ENCODE assay signal across 7 cellular contexts in genomic region chr11:47177846-47178245, GRCh38. TPM values are rescaled to one million over a fixed set of nuclear protein-coding genes. Genes with fewer than 3 reads are reported as not detected.
DNase-seq lines count a peak whose midpoint lies in the region; ATAC-seq and TF ChIP-seq lines count a peak whose summit lies in the region.

No MANE protein-coding gene starts in this region.

- intact Hi-C loops in body of pancreas (cut with DNase I), result loop anchor here (5.0 kb wide), 1 partner anchor 39 kb away; no protein-coding TSS in a partner anchor

- H3K27me3 ChIP-seq in MM.1S (replicated peaks; ENCODE audit: insufficient read depth, low read length) (no peaks in the 10 kb centered on the region), body of pancreas (no peaks in the 10 kb centered on the region), lung (ENCODE audit: control insufficient read depth, insufficient read depth) (no peaks in the 10 kb centered on the region), thymus (ENCODE audit: control insufficient read depth, insufficient read depth) (peaks cover 2% of the 10 kb centered on the region)

- peaks cover 7% of the 10 kb centered on the region; the same call in 1 of the 2 replicates for H3F3A ChIP-seq in MM.1S (ENCODE audit: insufficient read depth, low read length)

- H3K36me3 ChIP-seq in MM.1S (replicated peaks; ENCODE audit: insufficient read depth, low read length) (0 out of 2 replicates have a peak, but pooled peaks cover 4% of the 10 kb centered on the region), body of pancreas (replicated peaks in 1 of 2; ENCODE audit: insufficient read depth in 1 of 2, low read depth in 2 of 2) (peaks cover 0 to 5% of the 10 kb centered on the region in 2 donors), lung (ENCODE audit: control insufficient read depth in 2 of 2, insufficient read depth in 2 of 2, low read length in 2 of 2) (peaks cover 11 to 19% of the 10 kb centered on the region in 2 donors), thymus (ENCODE audit: control insufficient read depth, insufficient read depth) (peaks cover 19% of the 10 kb centered on the region)

- peak overlapping the region; percentile 95 for H3K9ac ChIP-seq in MM.1S (ENCODE audit: low read length)

- no peaks in the 10 kb centered on the region for H3K9me2 ChIP-seq in MM.1S (replicated peaks; ENCODE audit: insufficient read depth, low read length)

- peak overlapping the region; percentile 94 for H3K4me2 ChIP-seq in MM.1S (ENCODE audit: low read depth, low read length)

- TF ChIP-seq CTCF in MM.1S (IDR thresholded peaks at IDR 0.05; ENCODE audit: low read length) (no peak), body of pancreas (IDR thresholded peaks at IDR 0.05) (no peak), lung (IDR thresholded peaks at IDR 0.05; ENCODE audit: control extremely low read depth, extremely low read depth) (no peak)

- peaks cover 16% of the 10 kb centered on the region for H3K4me1 ChIP-seq in MM.1S (ENCODE audit: low read length)
- peaks cover 39% of the 10 kb centered on the region for H3K4me1 ChIP-seq in body of pancreas
- H3K4me1 ChIP-seq in lung (ENCODE audit: control insufficient read depth in 2 of 2, insufficient read depth in 2 of 2, low read length in 2 of 2), result peaks cover 0 to 14% of the 10 kb centered on the region in 2 donors
- peaks cover 5% of the 10 kb centered on the region for H3K4me1 ChIP-seq in thymus (ENCODE audit: control insufficient read depth, insufficient read depth, low read length)

- no peaks in the 10 kb centered on the region for H4K20me1 ChIP-seq in MM.1S (ENCODE audit: insufficient read depth, low read length)

- peak overlapping the region; percentile 84; the same call in 1 of the 2 replicates for H3K27ac ChIP-seq in MM.1S (ENCODE audit: low read length)
- H3K27ac ChIP-seq in body of pancreas, result peak overlapping the region; percentile 98 to 100 (median 98)
- peak overlapping the region; percentile 95 to 99 for H3K27ac ChIP-seq in lung (ENCODE audit: low read depth in 1 of 2, low read length in 1 of 2)
- peak overlapping the region; percentile 97 for H3K27ac ChIP-seq in thymus (ENCODE audit: low read depth)

- peaks cover 37% of the 10 kb centered on the region for H3K79me2 ChIP-seq in MM.1S (ENCODE audit: low read length)

- TF ChIP-seq POLR2A in body of pancreas (IDR thresholded peaks at IDR 0.05), result no peak

- peak overlapping the region; percentile 98 for H2AFZ ChIP-seq in MM.1S (ENCODE audit: low read length)

- H3K4me3 ChIP-seq in MM.1S (ENCODE audit: low read length), result peak overlapping the region; percentile 77
- no peak overlapping the region for H3K4me3 ChIP-seq in body of pancreas
- no peak overlapping the region for H3K4me3 ChIP-seq in lung
- no peak overlapping the region for H3K4me3 ChIP-seq in thymus (ENCODE audit: low read length)

- no peak for DNase-seq in MM.1S
- no peak for DNase-seq in body of pancreas
- no peak for DNase-seq in lung (ENCODE audit: low spot score)
- DNase-seq in NCI-H226, result no peak
- DNase-seq in cerebellar nuclear complex (lab: John Stamatoyannopoulos, UW), result no peak
- no peak for DNase-seq in NCI-H146 treated with DMSO at 0.1 percent for 48 hours (lab: John Stamatoyannopoulos, UW; ENCODE audit: unreplicated experiment)

- no peak for ATAC-seq in body of pancreas
- no peak for ATAC-seq in lung (ENCODE audit: insufficient read depth, low FRiP score)

- H3K9me3 ChIP-seq in MM.1S (replicated peaks; ENCODE audit: insufficient read depth, low read length) (no peaks in the 10 kb centered on the region), body of pancreas (no peaks in the 10 kb centered on the region), lung (ENCODE audit: control insufficient read depth in 2 of 2, insufficient read depth in 1 of 2, low read length in 1 of 2) (no peaks in the 10 kb centered on the region), thymus (ENCODE audit: control insufficient read depth) (no peaks in the 10 kb centered on the region)

- WGBS in body of pancreas, 2 donors, result 20 to 46% methylated on average over 1 to 6 of the region's 6 CpGs
- 50 to 71% methylated on average over 6 of the region's 6 CpGs for WGBS in lung, 2 donors
- WGBS in thymus, result 82% methylated on average over 6 of the region's 6 CpGs

RNA-seq across cellular contexts. Expression of gene ARFGAP2, which starts 1.2 kb away (rescaled TPM):
- 100 to 1,000 TPM; 143 to 212 TPM for total RNA-seq in body of pancreas
- 100 to 1,000 TPM; 108 to 140 TPM for total RNA-seq in lung
- polyA plus RNA-seq in lung, result 10 to 100 TPM; 51.2 to 80.2 TPM
- polyA plus RNA-seq in thymus, result 60.6 TPM

RNA-seq across cellular contexts. Expression of gene PACSIN3, which starts 8.4 kb away (rescaled TPM):
- total RNA-seq in body of pancreas (10 to 100 TPM; 30.7 to 56.0 TPM), lung (10 to 100 TPM; 34.7 to 53.3 TPM)
- polyA plus RNA-seq in lung (10 to 100 TPM; 20.6 to 37.9 TPM), thymus (7.7 TPM)

RNA-seq across cellular contexts. Expression of gene DDB2, which starts 36.9 kb away (rescaled TPM):
- 10 to 100 TPM; 10.9 to 33.2 TPM for total RNA-seq in body of pancreas
- 10 to 100 TPM; 14.4 to 33.9 TPM for total RNA-seq in lung
- polyA plus RNA-seq in lung, result 10 to 100 TPM; 16.8 to 36.4 TPM
- 106 TPM for polyA plus RNA-seq in thymus
